Comparison of ENCODE assay signal across 15 cellular contexts in genomic region chr5:68415177-68416085, GRCh38.
DNase-seq lines count a peak whose midpoint lies in the region; ATAC-seq, FAIRE-seq and TF ChIP-seq lines count a peak whose summit lies in the region.
"Had no signal": no experiment of that assay in that cellular context is flagged by ENCODE, and none has a peak within 500 bp of the region (broad histone marks: within the 10 kb centered on the region; RNA-seq: fewer than 3 reads in every experiment).

No MANE protein-coding gene starts in this region.

- TF ChIP-seq CTCF in ascending aorta (IDR thresholded peaks at IDR 0.05): no peak

- ATAC-seq in left lobe of liver: peak; percentile 29
- ATAC-seq: Panc1 had no signal

- DNase-seq in GM19239 (ENCODE audit: insufficient read length, low spot score) (no peak), left lobe of liver (ENCODE audit: low spot score) (no peak), NCI-H1105 (lab: John Stamatoyannopoulos, UW) (no peak), NCI-H1694 treated with DMSO at 0.1 percent for 48 hours (lab: John Stamatoyannopoulos, UW) (no peak), ascending aorta (ENCODE audit: low spot score in 2 of 2) (no peak)
- no peak for DNase-seq in activated CD4-positive, CD25-positive, alpha-beta regulatory T cell treated with anti-CD3 and anti-CD28 coated beads, Interleukin-2, amount 50 U/mL, for 72 hours
- DNase-seq: activated naive CD8-positive, alpha-beta T cell treated with anti-CD3 and anti-CD28 coated beads for 36 hours; naive B cell; NCI-H2081; T-helper 9 cell; thyroid gland had no signal

- H3K9me3 ChIP-seq in BLaER1 treated with 17β-estradiol and CSF1 and Interleukin-3, amounts not matched to agents 10 nM and 100 nM (replicated peaks in 1 of 11): no peaks in the 10 kb centered on the region; a peak in 1 of 22 replicates
- H3K9me3 ChIP-seq in ascending aorta: no peaks in the 10 kb centered on the region
- H3K9me3 ChIP-seq: thyroid gland had no signal

- H3K36me3 ChIP-seq in BLaER1 treated with 17β-estradiol and CSF1 and Interleukin-3, amounts not matched to agents 10 nM and 100 nM: no peaks in the 10 kb centered on the region
- no peaks in the 10 kb centered on the region for H3K36me3 ChIP-seq in ascending aorta
- H3K36me3 ChIP-seq: thyroid gland had no signal

- intact Hi-C loops in ascending aorta (cut with DNase I): no loop called here

- H3K4me3 ChIP-seq in BLaER1 treated with 17β-estradiol and CSF1 and Interleukin-3, amounts not matched to agents 10 nM and 100 nM: no peak overlapping the region
- H3K4me3 ChIP-seq in ascending aorta: no peak overlapping the region
- H3K4me3 ChIP-seq: thyroid gland had no signal

- peaks cover 20 to 32% (median 24%) of the 10 kb centered on the region in 10 experiments for H3K4me1 ChIP-seq in BLaER1 treated with 17β-estradiol and CSF1 and Interleukin-3, amounts not matched to agents 10 nM and 100 nM
- H3K4me1 ChIP-seq in ascending aorta: peaks cover 7 to 15% of the 10 kb centered on the region in 2 donors

- no peak overlapping the region for H3K9ac ChIP-seq in BLaER1 treated with 17β-estradiol and CSF1 and Interleukin-3, amounts not matched to agents 10 nM and 100 nM

- H3K27ac ChIP-seq in BLaER1 treated with 17β-estradiol and CSF1 and Interleukin-3, amounts not matched to agents 10 nM and 100 nM: 0 out of 22 replicates have a peak overlapping the region, but pooled peaks of 1 of the 11 experiments have one; percentile 13
- H3K27ac ChIP-seq in ascending aorta: no peak overlapping the region
- H3K27ac ChIP-seq: thyroid gland had no signal

- no peaks in the 10 kb centered on the region for H3K27me3 ChIP-seq in BLaER1 treated with 17β-estradiol and CSF1 and Interleukin-3, amounts not matched to agents 10 nM and 100 nM
- no peaks in the 10 kb centered on the region for H3K27me3 ChIP-seq in ascending aorta
- H3K27me3 ChIP-seq: thyroid gland had no signal

- peak overlapping the region; percentile 50 to 78 (median 55) for H3K4me2 ChIP-seq in BLaER1 treated with 17β-estradiol and CSF1 and Interleukin-3, amounts not matched to agents 10 nM and 100 nM

- peak; percentile 35 for FAIRE-seq in GM19239 (lab: Jason Lieb, UNC)
- FAIRE-seq: D721Med had no signal

- no peaks in the 10 kb centered on the region for H4K20me1 ChIP-seq in BLaER1 treated with 17β-estradiol and CSF1 and Interleukin-3, amounts not matched to agents 10 nM and 100 nM

TF ChIP-seq in PFSK-1, 5 proteins besides CTCF, POLR2A, EP300 and RAD21:
- TF ChIP-seq FOXP2 (optimal IDR thresholded peaks at IDR 0.05; ENCODE audit: borderline replicate concordance, extremely low read depth, extremely low read length, insufficient read depth) (peak; percentile 12), REST (IDR thresholded peaks at IDR 0.05; ENCODE audit: insufficient read depth in 1 of 2, low read depth in 2 of 2, low read length in 2 of 2) (peak in 1 of 2 experiments; percentile 59; a peak in 1 of 4 replicates), POLR2AphosphoS5 (IDR thresholded peaks at IDR 0.05; ENCODE audit: low read depth, low read length) (no peak), TAF1 (IDR thresholded peaks at IDR 0.05; ENCODE audit: borderline replicate concordance, insufficient read depth, low read length) (no peak)
